1 cellular context compared by ENCODE assay signal in genomic region chr4:90074322-90074886, GRCh38.
A peak's percentile ranks its signal among the peaks of the same experiment; 100 is the strongest.
TF ChIP-seq lines count a peak whose summit lies in the region.

No MANE protein-coding gene starts in this region.

TF ChIP-seq in GM23338, 12 proteins besides CTCF, POLR2A, EP300 and RAD21 (continued from another document):
- TF ChIP-seq ZNF462 (CRISPR knock-in tag; IDR thresholded peaks at IDR 0.05) = 0 out of 2 replicates have a peak, but pooled peaks have one; percentile 17
- no peak for TF ChIP-seq JUNB (IDR thresholded peaks at IDR 0.05; ENCODE audit: unreplicated experiment)
- no peak for TF ChIP-seq ZNF114 (CRISPR knock-in tag; IDR thresholded peaks at IDR 0.05)
